ENCODE assay signal across 2 cellular contexts in the genomic region with DNA sequence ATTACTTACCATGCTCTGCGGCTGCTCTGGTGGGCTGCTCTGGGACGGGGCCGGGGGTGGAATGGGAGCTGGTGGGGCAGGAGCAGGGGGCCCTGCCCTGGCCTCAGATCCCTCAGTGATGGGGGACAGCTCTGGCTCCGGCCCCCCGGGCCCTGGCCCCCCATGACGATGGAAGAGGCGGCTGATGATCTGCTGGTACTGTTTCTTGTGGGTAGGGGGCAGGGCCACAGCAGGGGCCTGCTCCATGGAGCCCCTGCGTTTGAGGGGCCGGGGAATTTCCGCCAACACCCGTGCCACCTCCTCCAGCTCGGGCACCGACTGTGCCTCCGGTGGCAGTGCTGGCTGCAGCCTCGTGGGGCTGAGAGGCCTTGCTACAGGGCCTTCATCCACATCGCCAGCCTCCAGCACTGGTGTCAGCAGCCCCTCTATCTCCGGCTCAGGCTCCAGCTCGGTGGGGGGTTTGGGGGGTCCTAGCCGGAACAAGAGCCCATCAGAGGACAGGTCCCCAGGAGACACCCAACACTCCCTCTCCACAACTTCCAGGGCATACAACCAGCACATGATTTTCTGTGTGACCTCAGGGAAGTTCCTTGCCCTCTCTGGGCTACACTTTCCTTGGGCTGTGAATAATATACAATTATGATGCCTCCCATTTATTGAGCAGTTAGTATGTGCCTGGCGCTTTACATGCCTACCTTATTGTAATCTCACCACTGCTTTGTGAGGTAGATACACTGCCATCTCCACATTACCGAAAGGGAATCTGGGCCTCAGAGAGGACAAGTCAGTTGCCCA.
A peak's percentile ranks its signal among the peaks of the same experiment; 100 is the strongest.
TF ChIP-seq lines count a peak whose summit lies in the region.

No MANE protein-coding gene starts in this region.

TF ChIP-seq in HCT116, 20 proteins besides CTCF, POLR2A, EP300 and RAD21:
- TF ChIP-seq ATF3 (IDR thresholded peaks at IDR 0.05) = no peak
- peak; percentile 4; the same call in 1 of the 2 replicates for TF ChIP-seq JUND (IDR thresholded peaks at IDR 0.05)
- no peak for TF ChIP-seq SP1 (IDR thresholded peaks at IDR 0.05; ENCODE audit: low read depth)
- no peak; the same call in 1 of the 2 replicates for TF ChIP-seq POLR2AphosphoS5 (IDR thresholded peaks at IDR 0.05; ENCODE audit: low read depth, low read length)
- TF ChIP-seq, protein P1, sequence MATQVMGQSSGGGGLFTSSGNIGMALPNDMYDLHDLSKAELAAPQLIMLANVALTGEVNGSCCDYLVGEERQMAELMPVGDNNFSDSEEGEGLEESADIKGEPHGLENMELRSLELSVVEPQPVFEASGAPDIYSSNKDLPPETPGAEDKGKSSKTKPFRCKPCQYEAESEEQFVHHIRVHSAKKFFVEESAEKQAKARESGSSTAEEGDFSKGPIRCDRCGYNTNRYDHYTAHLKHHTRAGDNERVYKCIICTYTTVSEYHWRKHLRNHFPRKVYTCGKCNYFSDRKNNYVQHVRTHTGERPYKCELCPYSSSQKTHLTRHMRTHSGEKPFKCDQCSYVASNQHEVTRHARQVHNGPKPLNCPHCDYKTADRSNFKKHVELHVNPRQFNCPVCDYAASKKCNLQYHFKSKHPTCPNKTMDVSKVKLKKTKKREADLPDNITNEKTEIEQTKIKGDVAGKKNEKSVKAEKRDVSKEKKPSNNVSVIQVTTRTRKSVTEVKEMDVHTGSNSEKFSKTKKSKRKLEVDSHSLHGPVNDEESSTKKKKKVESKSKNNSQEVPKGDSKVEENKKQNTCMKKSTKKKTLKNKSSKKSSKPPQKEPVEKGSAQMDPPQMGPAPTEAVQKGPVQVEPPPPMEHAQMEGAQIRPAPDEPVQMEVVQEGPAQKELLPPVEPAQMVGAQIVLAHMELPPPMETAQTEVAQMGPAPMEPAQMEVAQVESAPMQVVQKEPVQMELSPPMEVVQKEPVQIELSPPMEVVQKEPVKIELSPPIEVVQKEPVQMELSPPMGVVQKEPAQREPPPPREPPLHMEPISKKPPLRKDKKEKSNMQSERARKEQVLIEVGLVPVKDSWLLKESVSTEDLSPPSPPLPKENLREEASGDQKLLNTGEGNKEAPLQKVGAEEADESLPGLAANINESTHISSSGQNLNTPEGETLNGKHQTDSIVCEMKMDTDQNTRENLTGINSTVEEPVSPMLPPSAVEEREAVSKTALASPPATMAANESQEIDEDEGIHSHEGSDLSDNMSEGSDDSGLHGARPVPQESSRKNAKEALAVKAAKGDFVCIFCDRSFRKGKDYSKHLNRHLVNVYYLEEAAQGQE (IDR thresholded peaks at IDR 0.05; ENCODE audit: low read depth) = no peak
- TF ChIP-seq ELF1 (IDR thresholded peaks at IDR 0.05; ENCODE audit: borderline replicate concordance, low read depth) = no peak
- TF ChIP-seq EZH2phosphoT487 (IDR thresholded peaks at IDR 0.05; ENCODE audit: borderline replicate concordance) = no peak
- TF ChIP-seq CEBPB (IDR thresholded peaks at IDR 0.05; ENCODE audit: low read depth) = no peak
- TF ChIP-seq ZFX (IDR thresholded peaks at IDR 0.05) = no peak
- TF ChIP-seq FOSL1 (IDR thresholded peaks at IDR 0.05; ENCODE audit: low read depth) = no peak
- no peak for TF ChIP-seq ZBTB33 (IDR thresholded peaks at IDR 0.05; ENCODE audit: extremely low read depth, insufficient replicate concordance, low read length)
- no peak for TF ChIP-seq EGR1 (IDR thresholded peaks at IDR 0.05; ENCODE audit: low read depth)
- 0 out of 2 replicates have a peak, but pooled peaks have one; percentile 11 for TF ChIP-seq SIN3A (IDR thresholded peaks at IDR 0.05; ENCODE audit: low read depth)
- no peak for TF ChIP-seq TCF7L2 (IDR thresholded peaks at IDR 0.05; ENCODE audit: borderline replicate concordance, extremely low read depth, insufficient read depth, insufficient read length)
TF ChIP-seq in HCT116: peak in this region for 2.

TF ChIP-seq in K562, 482 proteins besides CTCF, POLR2A, EP300 and RAD21:
- peak; percentile 32; the same call in 1 of the 2 replicates for TF ChIP-seq SMARCA5 (IDR thresholded peaks at IDR 0.05)
- TF ChIP-seq TCF15 (CRISPR knock-in tag; IDR thresholded peaks at IDR 0.05) = no peak
- peak; percentile 77 for TF ChIP-seq RBM25 (IDR thresholded peaks at IDR 0.05; ENCODE audit: low read depth, low read length, severe bottlenecking)
- peak in 1 of 2 experiments; percentile 76; a peak in 3 of 4 replicates for TF ChIP-seq KDM1A (IDR thresholded peaks at IDR 0.05)
- no peak for TF ChIP-seq CEBPG (CRISPR knock-in tag; IDR thresholded peaks at IDR 0.05)
- no peak for TF ChIP-seq CEBPG (tag; conservative IDR thresholded peaks at IDR 0.05 in 1 of 2, IDR thresholded peaks at IDR 0.05 in 1 of 2)
- peak; percentile 38; the same call in 1 of the 2 replicates for TF ChIP-seq CBX1 (IDR thresholded peaks at IDR 0.05; ENCODE audit: low read depth)
- 0 out of 2 replicates have a peak, but pooled peaks have one; percentile 32 for TF ChIP-seq POLR2G (IDR thresholded peaks at IDR 0.05; ENCODE audit: low read depth, low read length)
- peak; percentile 83 for TF ChIP-seq BCOR (IDR thresholded peaks at IDR 0.05)
- TF ChIP-seq ZFP36 (IDR thresholded peaks at IDR 0.05; ENCODE audit: low read depth, low read length, partially characterized antibody) = peak; percentile 81
